In genomic region chr11:16776716-16777115, GRCh38 we compare ENCODE assay signal across 24 cellular contexts. TPM values are rescaled to one million over a fixed set of nuclear protein-coding genes. Genes with fewer than 3 reads are reported as not detected.
DNase-seq lines count a peak whose midpoint lies in the region; ATAC-seq and TF ChIP-seq lines count a peak whose summit lies in the region.
"Had no signal": no experiment of that assay in that cellular context is flagged by ENCODE, and none has a peak within 500 bp of the region (broad histone marks: within the 10 kb centered on the region; RNA-seq: fewer than 3 reads in every experiment).

No MANE protein-coding gene starts in this region.

- DNase-seq in AG08395 (ENCODE audit: low spot score) (peak; percentile 30), M059J (ENCODE audit: low read depth) (peak; percentile 18), ecto neural progenitor cell (ENCODE audit: low spot score) (peak; percentile 48), neural progenitor cell (ENCODE audit: low spot score) (no peak), NCI-H1092 treated with DMSO at 0.1 percent for 48 hours (lab: John Stamatoyannopoulos, UW) (no peak), immature natural killer cell (no peak)
- DNase-seq: activated CD8-positive, alpha-beta T cell treated with anti-CD3 and anti-CD28 coated beads, Interleukin-2, amount 10 ng/mL, durations not matched to agents 7 days and 5 days; activated T-cell treated with anti-CD3 and anti-CD28 coated beads, Interleukin-2, amount 50 U/mL, for 72 hours; H9; heart left ventricle; mammary epithelial cell; naive thymus-derived CD4-positive, alpha-beta T cell; NCI-H2107; NCI-H69; spleen; stimulated activated CD8-positive, alpha-beta memory T cell treated with anti-CD3 and anti-CD28 coated beads, Interleukin-4, amount 100 ng/mL, for 48 hours; T-helper 17 cell had no signal

- H3K27ac Mint-ChIP-seq in neural progenitor cell (peak overlapping the region; percentile 78), immature natural killer cell (no peak overlapping the region)
- H3K27ac Mint-ChIP-seq: activated CD8-positive, alpha-beta T cell treated with anti-CD3 and anti-CD28 coated beads, Interleukin-2, amount 10 ng/mL, durations not matched to agents 7 days and 5 days; activated T-cell treated with anti-CD3 and anti-CD28 coated beads, Interleukin-2, amount 50 U/mL, for 72 hours; IgD-negative memory B cell; naive thymus-derived CD4-positive, alpha-beta T cell; T-helper 17 cell had no signal

- H3K36me3 ChIP-seq in neural progenitor cell: no peaks in the 10 kb centered on the region
- H3K36me3 ChIP-seq: breast epithelium, prostate gland, spleen had no signal

- H3F3A ChIP-seq in neural progenitor cell (ENCODE audit: low read depth): no peaks in the 10 kb centered on the region

- H3K27ac ChIP-seq in neural progenitor cell: no peak overlapping the region
- H3K27ac ChIP-seq: breast epithelium, dorsolateral prefrontal cortex, heart left ventricle, prostate gland, spleen had no signal

- peaks cover 41% of the 10 kb centered on the region for H3K4me1 Mint-ChIP-seq in neural progenitor cell
- no peaks in the 10 kb centered on the region for H3K4me1 Mint-ChIP-seq in immature natural killer cell

- H3K4me3 ChIP-seq in neural progenitor cell: no peak overlapping the region
- H3K4me3 ChIP-seq: breast epithelium, heart left ventricle, prostate gland, spleen had no signal

- H3K9me3 Mint-ChIP-seq in neural progenitor cell (no peaks in the 10 kb centered on the region), immature natural killer cell (no peaks in the 10 kb centered on the region)
- H3K9me3 Mint-ChIP-seq: activated naive CD4-positive, alpha-beta T cell treated with anti-CD3 and anti-CD28 coated beads, Interleukin-2, amount 50 U/mL, for 72 hours; activated T-cell treated with anti-CD3 and anti-CD28 coated beads, Interleukin-2, amount 50 U/mL, for 72 hours; H9; IgD-negative memory B cell; naive thymus-derived CD4-positive, alpha-beta T cell had no signal

- H3K36me3 Mint-ChIP-seq in neural progenitor cell: peaks cover 13% of the 10 kb centered on the region
- H3K36me3 Mint-ChIP-seq in immature natural killer cell: no peaks in the 10 kb centered on the region
- H3K36me3 Mint-ChIP-seq: activated naive CD4-positive, alpha-beta T cell treated with anti-CD3 and anti-CD28 coated beads, Interleukin-2, amount 50 U/mL, for 72 hours; IgD-negative memory B cell; naive thymus-derived CD4-positive, alpha-beta T cell had no signal

- H3K9me3 ChIP-seq in neural progenitor cell (ENCODE audit: low read depth): no peaks in the 10 kb centered on the region
- H3K9me3 ChIP-seq: breast epithelium, heart left ventricle, prostate gland, spleen had no signal

- H3K4me1 ChIP-seq in neural progenitor cell: peaks cover 20% of the 10 kb centered on the region
- H3K4me1 ChIP-seq: breast epithelium, prostate gland, spleen had no signal

- H3K4me3 Mint-ChIP-seq in neural progenitor cell (no peak overlapping the region), immature natural killer cell (no peak overlapping the region)
- H3K4me3 Mint-ChIP-seq: activated CD8-positive, alpha-beta T cell treated with anti-CD3 and anti-CD28 coated beads, Interleukin-2, amount 10 ng/mL, durations not matched to agents 7 days and 5 days; activated T-cell treated with anti-CD3 and anti-CD28 coated beads, Interleukin-2, amount 50 U/mL, for 72 hours; H9; IgD-negative memory B cell; naive thymus-derived CD4-positive, alpha-beta T cell; T-helper 17 cell had no signal

- no peaks in the 10 kb centered on the region for H3K27me3 ChIP-seq in neural progenitor cell
- H3K27me3 ChIP-seq: breast epithelium, dorsolateral prefrontal cortex, heart left ventricle, spleen had no signal

- H3K27me3 Mint-ChIP-seq in neural progenitor cell (ENCODE audit: insufficient read depth, low read depth) (peaks cover 7% of the 10 kb centered on the region), immature natural killer cell (ENCODE audit: low read depth in 3 of 3) (peaks cover 0 to 4% (median 2%) of the 10 kb centered on the region in 3 donors)
- H3K27me3 Mint-ChIP-seq: T-helper 17 cell had no signal

- no peak overlapping the region for H2AFZ ChIP-seq in neural progenitor cell (replicated peaks)

- no peak for TF ChIP-seq CTCF in neural progenitor cell (IDR thresholded peaks at IDR 0.05)

- H3K4me2 ChIP-seq in neural progenitor cell: no peak overlapping the region

- no peak for ATAC-seq in HG02763 (IDR thresholded peaks at IDR 0.05; ENCODE audit: unreplicated experiment)
- no peak for ATAC-seq in HG03457 (IDR thresholded peaks at IDR 0.05; ENCODE audit: unreplicated experiment)
- ATAC-seq: activated CD8-positive, alpha-beta T cell treated with anti-CD3 and anti-CD28 coated beads, Interleukin-2, amount 10 ng/mL, durations not matched to agents 7 days and 5 days; activated naive CD4-positive, alpha-beta T cell treated with anti-CD3 and anti-CD28 coated beads, Interleukin-2, amount 50 U/mL, for 72 hours; activated T-cell treated with anti-CD3 and anti-CD28 coated beads, Interleukin-2, amount 50 U/mL, for 72 hours; naive thymus-derived CD4-positive, alpha-beta T cell; T-helper 17 cell had no signal

- H3K9ac ChIP-seq in neural progenitor cell: no peak overlapping the region

- H4K20me1 ChIP-seq in neural progenitor cell (ENCODE audit: low read depth): no peaks in the 10 kb centered on the region

- no peaks in the 10 kb centered on the region for H3K79me2 ChIP-seq in neural progenitor cell (ENCODE audit: low read depth)

RNA-seq across cellular contexts. Expression of gene C11orf58, which starts 38.3 kb away (rescaled TPM):
- total RNA-seq in M059J (2014; rRNA removed; shearing (Covaris generic)): 195 and 212 TPM in 2 replicates
- 241 and 320 TPM in 2 replicates for total RNA-seq in neural progenitor cell (ENCODE audit: low replicate concordance)
- 100 to 1,000 TPM; 166 to 212 (median 179) TPM for polyA plus RNA-seq in immature natural killer cell

Comparison
In these comparisons a context has a peak if more than half of its experiments do, and no peak if none do; other contexts are left out.
1. DNase-seq: peak in AG08395 (single experiment), M059J (single experiment) and ecto neural progenitor cell (single experiment); none in neural progenitor cell (single experiment), NCI-H1092 treated with DMSO at 0.1 percent for 48 hours (single experiment) and immature natural killer cell (0 of 3).